11 cellular contexts compared by ENCODE assay signal in genomic region chr2:187986392-187987105, GRCh38.
DNase-seq lines count a peak whose midpoint lies in the region; ATAC-seq, FAIRE-seq and TF ChIP-seq lines count a peak whose summit lies in the region.
"Had no signal": no experiment of that assay in that cellular context is flagged by ENCODE, and none has a peak within 500 bp of the region (broad histone marks: within the 10 kb centered on the region; RNA-seq: fewer than 3 reads in every experiment).

No MANE protein-coding gene starts in this region.

- peak overlapping the region; percentile 66 for H3K9ac ChIP-seq in keratinocyte (ENCODE audit: control insufficient read depth, extremely low read depth, insufficient read depth, low read length)

- TF ChIP-seq CTCF in keratinocyte (optimal IDR thresholded peaks at IDR 0.05 in 1 of 3, IDR thresholded peaks at IDR 0.05 in 1 of 3, conservative IDR thresholded peaks at IDR 0.05 in 1 of 3; ENCODE audit: extremely low read depth in 1 of 3, insufficient read depth in 2 of 3, low read length in 3 of 3) (no peak), gastrocnemius medialis (IDR thresholded peaks at IDR 0.05 in 4 of 5, conservative IDR thresholded peaks at IDR 0.05 in 1 of 5) (no peak)

- H3K9me1 ChIP-seq in keratinocyte (ENCODE audit: control insufficient read depth, extremely low read depth, insufficient read depth, low read length): no peaks in the 10 kb centered on the region

- in situ Hi-C loops in gastrocnemius medialis (cut with MboI; ENCODE audit: low sequenced_read_pairs in 4 of 4): no loop called here

- H4K20me1 ChIP-seq in keratinocyte (ENCODE audit: control insufficient read depth, extremely low read depth, insufficient read depth, low read length): no peaks in the 10 kb centered on the region

- peak; percentile 6 for DNase-seq in COLO668 (lab: John Stamatoyannopoulos, UW; ENCODE audit: unreplicated experiment)
- DNase-seq in HPDE6-E6E7 (ENCODE audit: extremely low spot score): peak; percentile 14
- DNase-seq in SHP77 treated with DMSO at 0.1 percent for 48 hours (lab: John Stamatoyannopoulos, UW): peak; percentile 86
- peak; percentile 63 for DNase-seq in keratinocyte (ENCODE audit: low read depth, low spot score)
- no peak for DNase-seq in NCI-H2196 (lab: John Stamatoyannopoulos, UW; ENCODE audit: unreplicated experiment)
- DNase-seq in gastrocnemius medialis: no peak
- DNase-seq: activated CD8-positive, alpha-beta memory T cell treated with anti-CD3 and anti-CD28 coated beads, Interleukin-2, amount 50 U/mL, for 4 hours; CD8-positive, alpha-beta memory T cell had no signal

- H2AFZ ChIP-seq in keratinocyte (ENCODE audit: control insufficient read depth, low read length): peak overlapping the region; percentile 88

- H3K4me1 ChIP-seq in keratinocyte (ENCODE audit: control insufficient read depth, extremely low read depth, insufficient read depth, low read length) (peaks cover 14% of the 10 kb centered on the region), gastrocnemius medialis (peaks cover 11 to 15% of the 10 kb centered on the region in 2 donors)

- intact Hi-C loops in gastrocnemius medialis (cut with DNase I; ENCODE audit: low total_unique reads): no loop called here

- H3K4me2 ChIP-seq in keratinocyte (ENCODE audit: control insufficient read depth, extremely low read depth, insufficient read depth, low read depth, low read length): peak overlapping the region; percentile 69

- H3K36me3 ChIP-seq in keratinocyte (ENCODE audit: control insufficient read depth in 2 of 2, extremely low read depth in 1 of 2, insufficient read depth in 2 of 2, low read length in 2 of 2) (no peaks in the 10 kb centered on the region), gastrocnemius medialis (no peaks in the 10 kb centered on the region)

- no peaks in the 10 kb centered on the region for H3K79me2 ChIP-seq in keratinocyte (ENCODE audit: control insufficient read depth, insufficient read depth, low read length)

- TF ChIP-seq POLR2A in gastrocnemius medialis (IDR thresholded peaks at IDR 0.05): no peak

- H3K9me3 ChIP-seq in keratinocyte (ENCODE audit: control insufficient read depth, low read depth, low read length) (no peaks in the 10 kb centered on the region), gastrocnemius medialis (no peaks in the 10 kb centered on the region)

- dilution Hi-C loops in keratinocyte (cut with MboI; ENCODE audit: extremely low pct_ligation_motif_present, low sequenced_read_pairs): no loop called here

- peak overlapping the region in 2 of 3 experiments; percentile 13 to 53 for H3K4me3 ChIP-seq in keratinocyte (ENCODE audit: control insufficient read depth in 2 of 3, extremely low read depth in 1 of 3, insufficient read depth in 2 of 3, low read depth in 1 of 3, low read length in 3 of 3)
- H3K4me3 ChIP-seq in gastrocnemius medialis: no peak overlapping the region

- peak; percentile 97 for FAIRE-seq in keratinocyte (lab: Jason Lieb, UNC)

- peak overlapping the region; percentile 91 for H3K27ac ChIP-seq in keratinocyte (ENCODE audit: control insufficient read depth, insufficient read depth, low read length)
- no peak overlapping the region for H3K27ac ChIP-seq in gastrocnemius medialis

- ATAC-seq in gastrocnemius medialis: no peak
- ATAC-seq in HG03095 (IDR thresholded peaks at IDR 0.05; ENCODE audit: unreplicated experiment): no peak
- ATAC-seq in HG03097 (IDR thresholded peaks at IDR 0.05; ENCODE audit: low FRiP score, unreplicated experiment): no peak
- ATAC-seq: Panc1 had no signal

- no peaks in the 10 kb centered on the region for H3K27me3 ChIP-seq in keratinocyte (ENCODE audit: control insufficient read depth, extremely low read depth, insufficient read depth, low read length)
- no peaks in the 10 kb centered on the region for H3K27me3 ChIP-seq in gastrocnemius medialis

Comparison
In these comparisons a context has a peak if more than half of its experiments do, and no peak if none do; other contexts are left out.
1. DNase-seq: peak in COLO668 (single experiment), HPDE6-E6E7 (single experiment), SHP77 treated with DMSO at 0.1 percent for 48 hours (single experiment) and keratinocyte (single experiment); none in NCI-H2196 (single experiment) and gastrocnemius medialis (0 of 2).
2. H3K4me3 ChIP-seq: peak in keratinocyte (2 of 3); none in gastrocnemius medialis (0 of 4).